In the genomic region with DNA sequence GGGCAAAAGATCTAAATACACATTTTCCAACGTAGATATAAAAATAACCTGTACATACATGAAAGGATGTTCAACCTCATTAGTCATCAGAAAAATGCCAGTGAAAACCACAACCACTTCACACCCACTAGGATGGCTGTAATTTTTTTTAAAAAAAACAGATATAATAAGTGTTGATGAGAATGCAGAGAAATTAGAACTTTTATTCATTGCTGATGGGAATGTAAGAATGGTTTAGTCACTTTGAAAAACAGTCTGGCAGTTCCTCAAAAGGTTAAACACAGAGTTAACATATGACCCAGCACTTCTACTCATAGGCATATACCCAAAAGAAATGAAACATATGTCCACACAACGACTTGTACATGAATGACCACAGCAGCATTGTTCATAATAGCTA, we compare ENCODE assay signal across 21 cellular contexts. TPM values are rescaled to one million over a fixed set of nuclear protein-coding genes. Genes with fewer than 3 reads are reported as not detected.
DNase-seq lines count a peak whose midpoint lies in the region; ATAC-seq, FAIRE-seq and TF ChIP-seq lines count a peak whose summit lies in the region.
"Had no signal": no experiment of that assay in that cellular context is flagged by ENCODE, and none has a peak within 500 bp of the region (broad histone marks: within the 10 kb centered on the region; RNA-seq: fewer than 3 reads in every experiment).

No MANE protein-coding gene starts in this region.

- peaks cover 24% of the 10 kb centered on the region for H3K4me1 ChIP-seq in BLaER1
- H3K4me1 ChIP-seq in CD4-positive, alpha-beta memory T cell (ENCODE audit: insufficient read depth, low read length), result peaks cover 36% of the 10 kb centered on the region
- peaks cover 16% of the 10 kb centered on the region for H3K4me1 ChIP-seq in foreskin keratinocyte
- H3K4me1 ChIP-seq: sigmoid colon, upper lobe of right lung had no signal

- no peak for TF ChIP-seq CTCF in foreskin keratinocyte (conservative IDR thresholded peaks at IDR 0.05)
- no peak for TF ChIP-seq CTCF in Calu3 (IDR thresholded peaks at IDR 0.05; ENCODE audit: unreplicated experiment)

- H3K27ac ChIP-seq in BLaER1 (no peak overlapping the region), foreskin keratinocyte (no peak overlapping the region)
- H3K27ac ChIP-seq in CD4-positive, alpha-beta memory T cell (ENCODE audit: low read depth, low read length), result no peak overlapping the region
- H3K27ac ChIP-seq: sigmoid colon, upper lobe of right lung had no signal

- no peaks in the 10 kb centered on the region for H3K27me3 ChIP-seq in BLaER1
- no peaks in the 10 kb centered on the region for H3K27me3 ChIP-seq in CD4-positive, alpha-beta memory T cell (ENCODE audit: insufficient read depth, low read length)
- H3K27me3 ChIP-seq in foreskin keratinocyte, result no peaks in the 10 kb centered on the region
- H3K27me3 ChIP-seq: sigmoid colon, upper lobe of right lung had no signal

- peaks cover 0 to 12% (median 7%) of the 10 kb centered on the region in 8 donors for H3K9me3 Mint-ChIP-seq in CD4-positive, alpha-beta memory T cell
- H3K9me3 Mint-ChIP-seq in activated CD8-positive, alpha-beta T cell treated with anti-CD3 and anti-CD28 coated beads, Interleukin-2, amount 10 ng/mL, durations not matched to agents 7 days and 5 days (ENCODE audit: insufficient read depth), result peaks cover 25% of the 10 kb centered on the region
- H3K9me3 Mint-ChIP-seq in Calu3 (ENCODE audit: low read depth, unreplicated experiment), result no peaks in the 10 kb centered on the region

- H3K36me3 ChIP-seq in BLaER1, result no peaks in the 10 kb centered on the region
- peaks cover 10% of the 10 kb centered on the region for H3K36me3 ChIP-seq in CD4-positive, alpha-beta memory T cell (ENCODE audit: insufficient read depth, low read length)
- H3K36me3 ChIP-seq: sigmoid colon, upper lobe of right lung had no signal

- peaks cover 32 to 55% (median 45%) of the 10 kb centered on the region in 4 donors for H3K4me1 Mint-ChIP-seq in CD4-positive, alpha-beta memory T cell
- H3K4me1 Mint-ChIP-seq in activated CD8-positive, alpha-beta T cell treated with anti-CD3 and anti-CD28 coated beads, Interleukin-2, amount 10 ng/mL, durations not matched to agents 7 days and 5 days (ENCODE audit: low read depth), result peaks cover 67% of the 10 kb centered on the region
- no peaks in the 10 kb centered on the region for H3K4me1 Mint-ChIP-seq in Calu3 (ENCODE audit: low read depth, unreplicated experiment)

- H3K27ac Mint-ChIP-seq in CD4-positive, alpha-beta memory T cell, result peak overlapping the region in 5 of 7 donors; percentile 44 to 76 (median 68)
- peak overlapping the region; percentile 28 for H3K27ac Mint-ChIP-seq in activated CD8-positive, alpha-beta T cell treated with anti-CD3 and anti-CD28 coated beads, Interleukin-2, amount 10 ng/mL, durations not matched to agents 7 days and 5 days
- H3K27ac Mint-ChIP-seq in Calu3 (ENCODE audit: unreplicated experiment), result no peak overlapping the region
- H3K27ac Mint-ChIP-seq: brain, nephron had no signal

- peak overlapping the region; percentile 13; the same call in 1 of the 2 replicates for H3K4me2 ChIP-seq in BLaER1

- peak; percentile 44 to 71 (median 61) for DNase-seq in CD4-positive, alpha-beta memory T cell
- DNase-seq in activated CD8-positive, alpha-beta T cell treated with anti-CD3 and anti-CD28 coated beads, Interleukin-2, amount 10 ng/mL, durations not matched to agents 7 days and 5 days, result peak; percentile 41
- DNase-seq in foreskin keratinocyte (peak; percentile 53 to 67), Calu3 (no peak), GM19239 (ENCODE audit: insufficient read length, low spot score) (no peak)
- DNase-seq: activated gamma-delta T cell, EL, KG1, kidney glomerular epithelial cell, NCI-H1092, NCI-H2081, NCI-H510A, RPMI8226, sigmoid colon, upper lobe of right lung had no signal

- POLR2A ChIA-PET in CD4-positive, alpha-beta memory T cell (lab: Charles Lee; ENCODE audit: partially characterized antibody), result interaction anchor here (1.0 to 6.3 kb wide), 4 partner anchors 11 to 33 kb away, joined by 3 to 37 read pairs (median 8); a partner anchor contains a TSS
- POLR2A ChIA-PET in activated CD8-positive, alpha-beta T cell treated with anti-CD3 and anti-CD28 coated beads, Interleukin-2, amount 10 ng/mL, durations not matched to agents 7 days and 5 days (lab: Charles Lee), result interaction anchor here (0.6 kb wide), 1 partner anchor 13 kb away, joined by 3 read pairs; no protein-coding TSS in a partner anchor

- no peak overlapping the region for H3K9ac ChIP-seq in BLaER1

- no peaks in the 10 kb centered on the region for H3K27me3 Mint-ChIP-seq in CD4-positive, alpha-beta memory T cell
- no peaks in the 10 kb centered on the region for H3K27me3 Mint-ChIP-seq in activated CD8-positive, alpha-beta T cell treated with anti-CD3 and anti-CD28 coated beads, Interleukin-2, amount 10 ng/mL, durations not matched to agents 7 days and 5 days (ENCODE audit: low read depth)
- H3K27me3 Mint-ChIP-seq in Calu3 (ENCODE audit: unreplicated experiment), result peaks cover 100% of the 10 kb centered on the region

- H3K9me3 ChIP-seq in BLaER1, result peaks cover 30% of the 10 kb centered on the region
- no peaks in the 10 kb centered on the region for H3K9me3 ChIP-seq in CD4-positive, alpha-beta memory T cell (ENCODE audit: control insufficient read depth in 1 of 2, low read length in 2 of 2)
- H3K9me3 ChIP-seq: sigmoid colon, upper lobe of right lung had no signal

- peaks cover 32 to 56% of the 10 kb centered on the region in 2 donors for H3K36me3 Mint-ChIP-seq in CD4-positive, alpha-beta memory T cell
- H3K36me3 Mint-ChIP-seq in activated CD8-positive, alpha-beta T cell treated with anti-CD3 and anti-CD28 coated beads, Interleukin-2, amount 10 ng/mL, durations not matched to agents 7 days and 5 days (ENCODE audit: low read depth), result peaks cover 75% of the 10 kb centered on the region
- H3K36me3 Mint-ChIP-seq in Calu3 (ENCODE audit: insufficient read depth, unreplicated experiment), result no peaks in the 10 kb centered on the region
- H3K36me3 Mint-ChIP-seq: brain had no signal

- no peak for FAIRE-seq in GM19239 (lab: Jason Lieb, UNC)
- FAIRE-seq: H1 had no signal

- peak; percentile 47 for ATAC-seq in activated CD8-positive, alpha-beta T cell treated with anti-CD3 and anti-CD28 coated beads, Interleukin-2, amount 10 ng/mL, durations not matched to agents 7 days and 5 days
- peak; percentile 75 for ATAC-seq in foreskin keratinocyte
- ATAC-seq in GM19023 (IDR thresholded peaks at IDR 0.05; ENCODE audit: unreplicated experiment), result no peak
- ATAC-seq in HG03442 (IDR thresholded peaks at IDR 0.05; ENCODE audit: unreplicated experiment), result no peak
- ATAC-seq: upper lobe of right lung had no signal

- no peaks in the 10 kb centered on the region for H4K20me1 ChIP-seq in BLaER1

- no TSS peak for BruUV-seq in Calu3 (replicated peaks; lab: Mats Ljungman, UMichigan)

- H3K4me3 ChIP-seq in BLaER1, result no peak overlapping the region
- no peak overlapping the region for H3K4me3 ChIP-seq in CD4-positive, alpha-beta memory T cell (ENCODE audit: low read length in 2 of 2)
- H3K4me3 ChIP-seq: sigmoid colon, upper lobe of right lung had no signal

- H3K4me3 Mint-ChIP-seq in CD4-positive, alpha-beta memory T cell, result peak overlapping the region in 6 of 8 donors; percentile 10 to 83 (median 31)
- no peak overlapping the region for H3K4me3 Mint-ChIP-seq in activated CD8-positive, alpha-beta T cell treated with anti-CD3 and anti-CD28 coated beads, Interleukin-2, amount 10 ng/mL, durations not matched to agents 7 days and 5 days
- no peak overlapping the region for H3K4me3 Mint-ChIP-seq in Calu3 (ENCODE audit: low read depth, unreplicated experiment)
- H3K4me3 Mint-ChIP-seq: brain, nephron had no signal

- CTCF ChIA-PET in CD4-positive, alpha-beta memory T cell (lab: Charles Lee; ENCODE audit: partially characterized antibody), result interaction anchor here (2.5 kb wide), 1 partner anchor 36 kb away, joined by 7 read pairs; no protein-coding TSS in a partner anchor
- CTCF ChIA-PET in activated CD8-positive, alpha-beta T cell treated with anti-CD3 and anti-CD28 coated beads, Interleukin-2, amount 10 ng/mL, durations not matched to agents 7 days and 5 days (lab: Charles Lee), result interaction anchor here (1.7 to 3.3 kb wide), 3 partner anchors 31 to 54 kb away, joined by 6 to 15 read pairs (median 8); no protein-coding TSS in a partner anchor
- CTCF ChIA-PET in Calu3 (lab: Charles Lee), result no interaction called here

- intact Hi-C loops in CD4-positive, alpha-beta memory T cell (cut with micrococcal nuclease), result loop anchor here (5.0 kb wide), 2 partner anchors 35 kb away; no protein-coding TSS in a partner anchor
- intact Hi-C loops in Calu3 (cut with micrococcal nuclease; ENCODE audit: unreplicated experiment), result no loop called here

RNA-seq across cellular contexts. Expression of a gene that starts 32.3 kb away (rescaled TPM):
- total RNA-seq in CD4-positive, alpha-beta memory T cell, result 10 to 100 TPM; 70.5 to 71.5 TPM
- polyA plus RNA-seq in CD4-positive, alpha-beta memory T cell, result 10 to 100 TPM; 45.0 to 77.1 TPM
- total RNA-seq in activated CD8-positive, alpha-beta T cell treated with anti-CD3 and anti-CD28 coated beads, Interleukin-2, amount 10 ng/mL, durations not matched to agents 7 days and 5 days, result 10 to 100 TPM; 60.1 to 60.9 TPM
- total RNA-seq in foreskin keratinocyte, result 8.0 and 9.6 TPM in 2 replicates
- polyA plus RNA-seq in foreskin keratinocyte, result 4.1 and 4.3 TPM in 2 replicates
- 0.73 and 1.1 TPM in 2 replicates for total RNA-seq in Calu3 (2022)

Comparison
In these comparisons a context has a peak if more than half of its experiments do, and no peak if none do; other contexts are left out.
1. DNase-seq: peak in CD4-positive, alpha-beta memory T cell (5 of 5), activated CD8-positive, alpha-beta T cell treated with anti-CD3 and anti-CD28 coated beads, Interleukin-2, amount 10 ng/mL, durations not matched to agents 7 days and 5 days (single experiment) and foreskin keratinocyte (2 of 2); none in Calu3 (single experiment) and GM19239 (single experiment).
2. H3K4me3 Mint-ChIP-seq: peak in CD4-positive, alpha-beta memory T cell (6 of 8); none in activated CD8-positive, alpha-beta T cell treated with anti-CD3 and anti-CD28 coated beads, Interleukin-2, amount 10 ng/mL, durations not matched to agents 7 days and 5 days (single experiment) and Calu3 (single experiment).
3. ATAC-seq: peak in activated CD8-positive, alpha-beta T cell treated with anti-CD3 and anti-CD28 coated beads, Interleukin-2, amount 10 ng/mL, durations not matched to agents 7 days and 5 days (single experiment) and foreskin keratinocyte (single experiment); none in GM19023 (single experiment) and HG03442 (single experiment).